17 cellular contexts compared by ENCODE assay signal in the genomic region with DNA sequence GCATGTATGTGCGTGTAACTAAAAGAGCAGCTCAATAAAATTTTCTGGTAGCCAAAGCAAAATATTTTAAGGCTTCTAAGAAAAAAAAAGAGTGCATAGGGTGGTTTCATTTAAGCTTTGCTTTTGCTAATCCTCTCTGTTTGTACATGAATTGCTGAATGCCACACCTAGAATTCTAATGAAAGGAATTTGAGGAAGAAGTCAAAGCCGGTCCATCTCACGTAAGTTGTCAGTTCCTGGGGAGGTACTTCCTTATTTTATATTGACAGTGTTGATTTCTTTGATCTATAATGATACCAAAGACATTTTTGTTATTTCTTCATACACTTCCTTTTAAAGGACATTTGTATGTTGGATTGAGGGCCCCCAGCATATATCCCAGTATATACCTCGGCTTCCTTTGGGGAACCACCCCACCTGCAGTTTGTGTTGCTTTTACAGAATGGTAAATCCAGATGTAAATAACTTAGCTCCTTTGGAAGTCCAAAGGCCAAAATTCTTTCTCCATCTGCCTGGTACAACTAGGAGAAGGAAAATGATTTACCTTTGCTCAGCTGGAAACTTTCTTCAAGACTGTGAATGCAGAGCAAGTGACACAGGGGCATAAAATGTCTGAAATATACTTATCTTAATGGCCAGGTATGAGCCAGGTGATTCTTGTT.
"Had no signal": no experiment of that assay in that cellular context is flagged by ENCODE, and none has a peak within 500 bp of the region (broad histone marks: within the 10 kb centered on the region; RNA-seq: fewer than 3 reads in every experiment).

No MANE protein-coding gene starts in this region.

- H3K4me1 ChIP-seq: breast epithelium, heart left ventricle, sigmoid colon, suprapubic skin, upper lobe of right lung had no signal

- H3K36me3 ChIP-seq: breast epithelium, heart left ventricle, sigmoid colon, suprapubic skin, upper lobe of right lung, WERI-Rb-1 had no signal

- ATAC-seq: activated CD4-positive, alpha-beta T cell treated with anti-CD3 and anti-CD28 coated beads for 36 hours; heart left ventricle; stimulated activated naive CD8-positive, alpha-beta T cell treated with anti-CD3 and anti-CD28 coated beads, Interleukin-15, Interleukin-2, amounts not matched to agents 100 U/mL and 50 U/mL, for 24 hours; upper lobe of right lung had no signal

- H3K27me3 ChIP-seq: breast epithelium, heart left ventricle, sigmoid colon, suprapubic skin, upper lobe of right lung had no signal

- H3K27ac ChIP-seq: breast epithelium, heart left ventricle, sigmoid colon, suprapubic skin, upper lobe of right lung, WERI-Rb-1 had no signal

- DNase-seq: activated CD4-positive, alpha-beta memory T cell treated with anti-CD3 and anti-CD28 coated beads, Interleukin-2, amount 10 ng/mL, durations not matched to agents 7 days and 5 days; activated CD4-positive, alpha-beta T cell treated with anti-CD3 and anti-CD28 coated beads for 36 hours; activated naive CD8-positive, alpha-beta T cell treated with anti-CD3 and anti-CD28 coated beads, Interleukin-2, amount 10 ng/mL, durations not matched to agents 7 days and 5 days; activated T-cell treated with anti-CD3 and anti-CD28 coated beads, Interleukin-2, amount 50 U/mL, for 48 hours; aorta; endodermal cell; foreskin melanocyte; heart left ventricle; kidney; sigmoid colon; stimulated activated CD4-positive, alpha-beta T cell treated with anti-CD3 and anti-CD28 coated beads, Interleukin-12 subunit alpha, Interleukin-12 subunit beta, amount 100 ng/mL, for 4 hours; stimulated activated CD4-positive, alpha-beta T cell treated with anti-CD3 and anti-CD28 coated beads, Interleukin-2, amount 100 ng/mL, for 48 hours; stimulated activated naive CD8-positive, alpha-beta T cell treated with anti-CD3 and anti-CD28 coated beads, Interleukin-15, Interleukin-2, amounts not matched to agents 100 U/mL and 50 U/mL, for 24 hours; upper lobe of right lung; WERI-Rb-1 had no signal

- H3K9me3 ChIP-seq: breast epithelium, sigmoid colon, suprapubic skin, upper lobe of right lung had no signal

- H3K4me3 ChIP-seq: breast epithelium, heart left ventricle, sigmoid colon, suprapubic skin, upper lobe of right lung had no signal
